In genomic region chr4:55730143-55730931, GRCh38 we compare ENCODE assay signal across 17 cellular contexts.
"Had no signal": no experiment of that assay in that cellular context is flagged by ENCODE, and none has a peak within 500 bp of the region (broad histone marks: within the 10 kb centered on the region; RNA-seq: fewer than 3 reads in every experiment).

No MANE protein-coding gene starts in this region.

- H3K4me3 ChIP-seq: esophagus muscularis mucosa, gastrocnemius medialis, heart right ventricle, left ventricle myocardium inferior, lower lobe of right lung, neural progenitor cell, pancreas, smooth muscle cell, tibial artery, upper lobe of left lung had no signal

- H3K36me3 ChIP-seq: esophagus muscularis mucosa, gastrocnemius medialis, heart right ventricle, left ventricle myocardium inferior, lower lobe of right lung, neural progenitor cell, pancreas, tibial artery, upper lobe of left lung had no signal

- H3K27ac ChIP-seq: esophagus muscularis mucosa, gastrocnemius medialis, heart right ventricle, left ventricle myocardium inferior, lower lobe of right lung, neural progenitor cell, pancreas, tibial artery, upper lobe of left lung had no signal

- H3K27me3 ChIP-seq: gastrocnemius medialis, neural progenitor cell, pancreas, tibial artery, upper lobe of left lung had no signal

- DNase-seq: effector memory CD4-positive, alpha-beta T cell; gastrocnemius medialis; heart right ventricle; immature natural killer cell; left ventricle myocardium inferior; lower lobe of right lung; occipital lobe; pancreas; right cardiac atrium; stimulated activated CD4-positive, alpha-beta T cell treated with anti-CD3 and anti-CD28 coated beads, Interleukin-2, amount 100 ng/mL, for 48 hours; stimulated activated naive CD4-positive, alpha-beta T cell treated with Interleukin-2 at 50 U/mL for 16 hours; tibial artery; upper lobe of left lung had no signal

- H2AFZ ChIP-seq: neural progenitor cell had no signal

- ATAC-seq: gastrocnemius medialis; heart right ventricle; lower lobe of right lung; natural killer cell treated with Interleukin-12 subunit alpha and Interleukin-12 subunit beta and Interleukin-15 and Interleukin-18, amount 100 ng/mL, for 72 hours; right cardiac atrium had no signal

- H3K9me3 ChIP-seq: esophagus muscularis mucosa, gastrocnemius medialis, heart right ventricle, left ventricle myocardium inferior, lower lobe of right lung, pancreas, tibial artery, upper lobe of left lung had no signal

- H3K4me1 ChIP-seq: esophagus muscularis mucosa, gastrocnemius medialis, heart right ventricle, left ventricle myocardium inferior, lower lobe of right lung, neural progenitor cell, pancreas, tibial artery had no signal
